Comparison of ENCODE assay signal across 24 cellular contexts in genomic region chr2:127382836-127383235, GRCh38. TPM values are rescaled to one million over a fixed set of nuclear protein-coding genes. Genes with fewer than 3 reads are reported as not detected.
DNase-seq lines count a peak whose midpoint lies in the region; ATAC-seq and TF ChIP-seq lines count a peak whose summit lies in the region.
"Had no signal": no experiment of that assay in that cellular context is flagged by ENCODE, and none has a peak within 500 bp of the region (broad histone marks: within the 10 kb centered on the region; RNA-seq: fewer than 3 reads in every experiment).

No MANE protein-coding gene starts in this region.

- H3K27me3 Mint-ChIP-seq in activated CD4-positive, alpha-beta T cell treated with anti-CD3 and anti-CD28 coated beads, Interleukin-2, amount 10 ng/mL, durations not matched to agents 24 days and 14 days: no peaks in the 10 kb centered on the region
- H3K27me3 Mint-ChIP-seq: activated CD8-positive, alpha-beta memory T cell treated with anti-CD3 and anti-CD28 coated beads, Interleukin-2, amount 10 ng/mL, durations not matched to agents 7 days and 5 days had no signal

- POLR2A ChIA-PET in HEK293 (lab: Yijun Ruan, JAX): interaction anchor here (0.6 kb wide), 1 partner anchor 59 kb away, joined by 3 read pairs; no protein-coding TSS in a partner anchor

- H3K4me3 ChIP-seq in HEK293 (ENCODE audit: low read depth, low read length): no peak overlapping the region
- H3K4me3 ChIP-seq in subcutaneous abdominal adipose tissue (ENCODE audit: low read depth in 1 of 5, low read length in 5 of 5): no peak overlapping the region
- H3K4me3 ChIP-seq in lower lobe of right lung: no peak overlapping the region
- H3K4me3 ChIP-seq: heart left ventricle had no signal

- H3K36me3 ChIP-seq in HEK293 (ENCODE audit: control insufficient read depth in 2 of 2, insufficient read depth in 1 of 2, low read length in 2 of 2) (no peaks in the 10 kb centered on the region), subcutaneous abdominal adipose tissue (ENCODE audit: control insufficient read depth in 5 of 5, insufficient read depth in 5 of 5, low read length in 5 of 5) (no peaks in the 10 kb centered on the region), lower lobe of right lung (no peaks in the 10 kb centered on the region)
- H3K36me3 ChIP-seq: heart left ventricle had no signal

- H3K36me3 Mint-ChIP-seq in activated CD4-positive, alpha-beta T cell treated with anti-CD3 and anti-CD28 coated beads, Interleukin-2, amount 10 ng/mL, durations not matched to agents 24 days and 14 days (ENCODE audit: low read depth): peaks cover 15% of the 10 kb centered on the region

- no peak overlapping the region for H3K4me3 Mint-ChIP-seq in activated CD4-positive, alpha-beta T cell treated with anti-CD3 and anti-CD28 coated beads, Interleukin-2, amount 10 ng/mL, durations not matched to agents 24 days and 14 days
- H3K4me3 Mint-ChIP-seq: activated CD8-positive, alpha-beta memory T cell treated with anti-CD3 and anti-CD28 coated beads, Interleukin-2, amount 10 ng/mL, durations not matched to agents 7 days and 5 days; T-helper 2 cell treated with Interferon-gamma antibody and Interleukin-4, amounts not matched to agents 5 μg/mL and 100 μg/mL, for 36 hours had no signal

- no peak for TF ChIP-seq CTCF in HEK293 (tag by site-specific recombination; IDR thresholded peaks at IDR 0.05)
- no peak for TF ChIP-seq CTCF in lower lobe of right lung (IDR thresholded peaks at IDR 0.05)

- peaks cover 40% of the 10 kb centered on the region for H3K4me1 Mint-ChIP-seq in activated CD4-positive, alpha-beta T cell treated with anti-CD3 and anti-CD28 coated beads, Interleukin-2, amount 10 ng/mL, durations not matched to agents 24 days and 14 days

- H3K9me3 ChIP-seq in HEK293 (ENCODE audit: control insufficient read depth, insufficient read depth, low read depth, low read length) (no peaks in the 10 kb centered on the region), subcutaneous abdominal adipose tissue (ENCODE audit: control insufficient read depth in 5 of 5, low read length in 5 of 5) (no peaks in the 10 kb centered on the region), lower lobe of right lung (no peaks in the 10 kb centered on the region)
- H3K9me3 ChIP-seq: heart left ventricle had no signal

- peak overlapping the region; percentile 51 for H3K27ac Mint-ChIP-seq in activated CD4-positive, alpha-beta T cell treated with anti-CD3 and anti-CD28 coated beads, Interleukin-2, amount 10 ng/mL, durations not matched to agents 24 days and 14 days
- H3K27ac Mint-ChIP-seq: activated CD8-positive, alpha-beta memory T cell treated with anti-CD3 and anti-CD28 coated beads, Interleukin-2, amount 10 ng/mL, durations not matched to agents 7 days and 5 days; T-helper 2 cell treated with Interferon-gamma antibody and Interleukin-4, amounts not matched to agents 5 μg/mL and 100 μg/mL, for 36 hours had no signal

- H3K4me1 ChIP-seq in HEK293 (ENCODE audit: control insufficient read depth, insufficient read depth, low read length): peaks cover 26% of the 10 kb centered on the region; the same call in 1 of the 2 replicates
- peaks cover 4 to 52% (median 47%) of the 10 kb centered on the region in 5 donors for H3K4me1 ChIP-seq in subcutaneous abdominal adipose tissue (ENCODE audit: control insufficient read depth in 5 of 5, insufficient read depth in 5 of 5, low read length in 5 of 5)
- H3K4me1 ChIP-seq in lower lobe of right lung: peaks cover 46% of the 10 kb centered on the region

- peak; percentile 25 for ATAC-seq in left lobe of liver
- no peak for ATAC-seq in GM19455 (IDR thresholded peaks at IDR 0.05; ENCODE audit: unreplicated experiment)
- ATAC-seq in lower lobe of right lung: no peak
- ATAC-seq: activated CD8-positive, alpha-beta memory T cell treated with anti-CD3 and anti-CD28 coated beads, Interleukin-2, amount 10 ng/mL, durations not matched to agents 7 days and 5 days; PC-3; stimulated activated naive CD8-positive, alpha-beta T cell treated with anti-CD3 and anti-CD28 coated beads, Interleukin-15, Interleukin-2, amounts not matched to agents 100 U/mL and 50 U/mL, for 24 hours had no signal

- H3K27me3 ChIP-seq in subcutaneous abdominal adipose tissue (ENCODE audit: control insufficient read depth in 5 of 5, insufficient read depth in 4 of 5, low read length in 5 of 5): no peaks in the 10 kb centered on the region
- no peaks in the 10 kb centered on the region for H3K27me3 ChIP-seq in lower lobe of right lung (ENCODE audit: low read depth)
- H3K27me3 ChIP-seq: heart left ventricle had no signal

- H3K27ac ChIP-seq in HEK293 (ENCODE audit: extremely low read depth, low read depth, low read length): no peak overlapping the region
- peak overlapping the region; percentile 56 for H3K27ac ChIP-seq in subcutaneous abdominal adipose tissue (ENCODE audit: low read depth, low read length)
- H3K27ac ChIP-seq in lower lobe of right lung: no peak overlapping the region
- H3K27ac ChIP-seq: epithelial cell of prostate, VCaP had no signal

- H3K9me3 Mint-ChIP-seq in activated CD4-positive, alpha-beta T cell treated with anti-CD3 and anti-CD28 coated beads, Interleukin-2, amount 10 ng/mL, durations not matched to agents 24 days and 14 days: no peaks in the 10 kb centered on the region

- CTCF ChIA-PET in HEK293 (lab: Yijun Ruan, JAX): no interaction called here

- DNase-seq in activated CD4-positive, alpha-beta T cell treated with anti-CD3 and anti-CD28 coated beads, Interleukin-2, amount 10 ng/mL, durations not matched to agents 24 days and 14 days: no peak
- no peak for DNase-seq in activated CD4-positive, alpha-beta T cell treated with anti-CD3 and anti-CD28 coated beads, Interleukin-2, amount 50 U/mL, for 48 hours
- DNase-seq in left lobe of liver (ENCODE audit: low spot score): peak; percentile 75
- no peak for DNase-seq in lower lobe of right lung
- DNase-seq: activated CD4-positive, alpha-beta T cell treated with anti-CD3 and anti-CD28 coated beads, Interleukin-2, amount 50 U/mL, for 1 hour; activated CD8-positive, alpha-beta memory T cell treated with anti-CD3 and anti-CD28 coated beads, Interleukin-2, amount 10 ng/mL, durations not matched to agents 7 days and 5 days; activated T-cell treated with anti-CD3 and anti-CD28 coated beads, Interleukin-2, amount 50 U/mL, for 48 hours; DND-41; KBM-7; kidney; mammary epithelial cell; MM.1S; NCI-H1417; NK-92 treated with Interleukin-12 subunit alpha and Interleukin-12 subunit beta, amount 100 ng/mL, for 24 hours; PC-3; posterior cingulate gyrus; stimulated activated naive CD8-positive, alpha-beta T cell treated with anti-CD3 and anti-CD28 coated beads, Interleukin-15, Interleukin-2, amounts not matched to agents 100 U/mL and 50 U/mL, for 24 hours had no signal

- intact Hi-C loops in activated CD4-positive, alpha-beta T cell treated with anti-CD3 and anti-CD28 coated beads, Interleukin-2, amount 10 ng/mL, durations not matched to agents 24 days and 14 days (cut with micrococcal nuclease): no loop called here
- intact Hi-C loops in lower lobe of right lung (cut with DNase I): no loop called here

- H3K9ac ChIP-seq in subcutaneous abdominal adipose tissue (ENCODE audit: low read length in 5 of 5): no peak overlapping the region

TF ChIP-seq in HEK293, 187 proteins besides CTCF, POLR2A, EP300 and RAD21:
- TF ChIP-seq ZBTB11 (tag by site-specific recombination; conservative IDR thresholded peaks at IDR 0.05; ENCODE audit: low read depth) (no peak), ZFHX2 (tag by site-specific recombination; conservative IDR thresholded peaks at IDR 0.05) (peak; percentile 30; the same call in 1 of the 2 replicates)

RNA-seq across cellular contexts. Expression of gene MAP3K2, which starts 4.9 kb away (rescaled TPM):
- 53.7 and 57.5 TPM in 2 replicates for total RNA-seq in activated CD4-positive, alpha-beta T cell treated with anti-CD3 and anti-CD28 coated beads, Interleukin-2, amount 10 ng/mL, durations not matched to agents 24 days and 14 days
- total RNA-seq in left lobe of liver (48.9 TPM), lower lobe of right lung (78.4 TPM)

RNA-seq across cellular contexts. Expression of gene PROC, which starts 35.4 kb away (rescaled TPM):
- total RNA-seq in activated CD4-positive, alpha-beta T cell treated with anti-CD3 and anti-CD28 coated beads, Interleukin-2, amount 10 ng/mL, durations not matched to agents 24 days and 14 days: 0.12 TPM in 1 of 2 replicates, not detected in the other
- total RNA-seq in left lobe of liver: 479 TPM
- not detected for total RNA-seq in lower lobe of right lung
- total RNA-seq: heart left ventricle had no signal

Comparison
In these comparisons a context has a peak if more than half of its experiments do, and no peak if none do; other contexts are left out.
1. RNA of gene PROC, which starts 35.4 kb away (total RNA-seq): 479 TPM in left lobe of liver (single experiment); 0.12 TPM in activated CD4-positive, alpha-beta T cell treated with anti-CD3 and anti-CD28 coated beads, Interleukin-2, amount 10 ng/mL, durations not matched to agents 24 days and 14 days and not detected in lower lobe of right lung (single experiment); every median in the first group is over 100 times any median in the second.